Comparison of ENCODE assay signal across 30 cellular contexts in genomic region chr17:33166472-33166871, GRCh38.
"Had no signal": no experiment of that assay in that cellular context is flagged by ENCODE, and none has a peak within 500 bp of the region (broad histone marks: within the 10 kb centered on the region; RNA-seq: fewer than 3 reads in every experiment).

No MANE protein-coding gene starts in this region.

- H3K4me1 Mint-ChIP-seq: naive thymus-derived CD4-positive, alpha-beta T cell; natural killer cell; stimulated activated memory B cell treated with anti-CD40 and anti-IgM and Interleukin-4, amounts not matched to agents 10 μg/mL and 1 μg/mL and 100 μg/mL, for 72 hours; stimulated activated naive CD8-positive, alpha-beta T cell treated with anti-CD3 and anti-CD28 coated beads, Interleukin-15, amount 100 ng/mL, for 72 hours had no signal

- ATAC-seq: naive thymus-derived CD4-positive, alpha-beta T cell; natural killer cell; psoas muscle; right cardiac atrium; right lobe of liver; stimulated activated memory B cell treated with anti-CD40 and anti-IgM and Interleukin-4, amounts not matched to agents 10 μg/mL and 1 μg/mL and 100 μg/mL, for 72 hours; stimulated activated naive CD8-positive, alpha-beta T cell treated with anti-CD3 and anti-CD28 coated beads, Interleukin-15, amount 100 ng/mL, for 72 hours; stimulated activated naive CD8-positive, alpha-beta T cell treated with anti-CD3 and anti-CD28 coated beads, Interleukin-15, Interleukin-2, amounts not matched to agents 100 U/mL and 50 U/mL, for 24 hours; upper lobe of right lung had no signal

- DNase-seq: naive thymus-derived CD4-positive, alpha-beta T cell; natural killer cell; nucleus accumbens; ovary; posterior cingulate gyrus; psoas muscle; right cardiac atrium; right lobe of liver; sigmoid colon; small intestine; stimulated activated CD4-positive, alpha-beta T cell treated with anti-CD3 and anti-CD28 coated beads, Interleukin-15, amount 100 ng/mL, for 24 hours; stimulated activated CD4-positive, alpha-beta T cell treated with anti-CD3 and anti-CD28 coated beads, Interleukin-2, amount 100 ng/mL, for 24 hours; stimulated activated CD4-positive, alpha-beta T cell treated with anti-CD3 and anti-CD28 coated beads, Interleukin-2, amount 100 ng/mL, for 48 hours; stimulated activated CD4-positive, alpha-beta T cell treated with anti-CD3 and anti-CD28 coated beads, Interleukin-4, amount 100 ng/mL, for 24 hours; stimulated activated naive CD4-positive, alpha-beta T cell; stimulated activated naive CD8-positive, alpha-beta T cell treated with anti-CD3 and anti-CD28 coated beads, Interleukin-15, amount 100 ng/mL, for 72 hours; stimulated activated naive CD8-positive, alpha-beta T cell treated with anti-CD3 and anti-CD28 coated beads, Interleukin-15, Interleukin-2, amounts not matched to agents 100 U/mL and 50 U/mL, for 24 hours; substantia nigra; testis; tibial artery; transverse colon; upper lobe of right lung; uterus had no signal

- H3K36me3 Mint-ChIP-seq: naive thymus-derived CD4-positive, alpha-beta T cell; natural killer cell; neural progenitor cell; stimulated activated memory B cell treated with anti-CD40 and anti-IgM and Interleukin-4, amounts not matched to agents 10 μg/mL and 1 μg/mL and 100 μg/mL, for 72 hours; type B pancreatic cell had no signal

- H3K4me3 Mint-ChIP-seq: naive thymus-derived CD4-positive, alpha-beta T cell; natural killer cell; nephron; neural progenitor cell; stimulated activated memory B cell treated with anti-CD40 and anti-IgM and Interleukin-4, amounts not matched to agents 10 μg/mL and 1 μg/mL and 100 μg/mL, for 72 hours; stimulated activated naive CD8-positive, alpha-beta T cell treated with anti-CD3 and anti-CD28 coated beads, Interleukin-15, amount 100 ng/mL, for 72 hours; type B pancreatic cell had no signal

- FAIRE-seq: small intestine had no signal

- H3K9me3 Mint-ChIP-seq: natural killer cell; nephron; neural progenitor cell; stimulated activated memory B cell treated with anti-CD40 and anti-IgM and Interleukin-4, amounts not matched to agents 10 μg/mL and 1 μg/mL and 100 μg/mL, for 72 hours; type B pancreatic cell had no signal

- H3K4me3 ChIP-seq: neural progenitor cell, ovary, psoas muscle, right lobe of liver, sigmoid colon, suprapubic skin, testis, tibial artery, transverse colon, upper lobe of right lung, uterus had no signal

- H3K36me3 ChIP-seq: neural progenitor cell, neutrophil, ovary, right lobe of liver, sigmoid colon, suprapubic skin, tibial artery, transverse colon, upper lobe of right lung, uterus had no signal

- H3K27ac Mint-ChIP-seq: naive thymus-derived CD4-positive, alpha-beta T cell; natural killer cell; nephron; neural progenitor cell; progenitor cell of endocrine pancreas; stimulated activated memory B cell treated with anti-CD40 and anti-IgM and Interleukin-4, amounts not matched to agents 10 μg/mL and 1 μg/mL and 100 μg/mL, for 72 hours; stimulated activated naive CD8-positive, alpha-beta T cell treated with anti-CD3 and anti-CD28 coated beads, Interleukin-15, amount 100 ng/mL, for 72 hours; type B pancreatic cell had no signal

- H3K27me3 ChIP-seq: neural progenitor cell, ovary, right lobe of liver, sigmoid colon, testis, transverse colon, uterus had no signal
